ENCODE assay signal across 22 cellular contexts in the genomic region with DNA sequence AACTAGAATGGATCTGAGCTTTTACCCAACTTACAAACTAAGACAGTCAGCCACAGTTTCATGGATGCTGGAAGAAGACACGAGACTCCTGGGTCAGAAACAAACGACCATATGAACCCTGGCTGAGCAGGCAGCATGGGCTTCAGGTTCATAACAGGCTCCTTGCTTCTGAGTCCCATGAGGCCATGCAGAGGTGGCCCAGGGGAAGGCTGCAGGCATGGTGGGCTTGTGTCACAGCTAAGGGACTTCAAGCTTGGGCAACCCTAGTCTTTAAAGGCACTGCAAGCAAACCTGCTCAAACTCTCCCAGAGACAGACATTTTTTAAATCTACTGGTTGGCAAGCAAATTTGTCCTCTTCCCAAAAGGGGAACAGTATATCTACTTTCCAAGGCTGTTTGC.
"Had no signal": no experiment of that assay in that cellular context is flagged by ENCODE, and none has a peak within 500 bp of the region (broad histone marks: within the 10 kb centered on the region; RNA-seq: fewer than 3 reads in every experiment).

No MANE protein-coding gene starts in this region.

- H3K4me3 ChIP-seq: coronary artery, dorsolateral prefrontal cortex, esophagus squamous epithelium, gastroesophageal sphincter, heart left ventricle, left lung, lower lobe of right lung, mucosa of descending colon had no signal

- DNase-seq: dermis blood vessel endothelial cell; dorsolateral prefrontal cortex; effector CD4-positive, alpha-beta T cell; effector memory CD4-positive, alpha-beta T cell; esophagus squamous epithelium; foreskin fibroblast; heart left ventricle; hippocampal formation; left cardiac atrium; left lung; left ventricle myocardium superior; lower lobe of right lung; mesenchymal stem cell; mucosa of descending colon; naive B cell; naive thymus-derived CD8-positive, alpha-beta T cell had no signal

- ATAC-seq: gastroesophageal sphincter; heart left ventricle; left cardiac atrium; left lung; left ventricle myocardium superior; lower lobe of right lung; mucosa of descending colon; naive thymus-derived CD8-positive, alpha-beta T cell had no signal

- FAIRE-seq: endothelial cell of umbilical vein, frontal cortex, islet of Langerhans, keratinocyte had no signal

- H3K36me3 ChIP-seq: esophagus squamous epithelium, gastroesophageal sphincter, heart left ventricle, left lung, lower lobe of right lung had no signal
